26 cellular contexts compared by ENCODE assay signal in the genomic region with DNA sequence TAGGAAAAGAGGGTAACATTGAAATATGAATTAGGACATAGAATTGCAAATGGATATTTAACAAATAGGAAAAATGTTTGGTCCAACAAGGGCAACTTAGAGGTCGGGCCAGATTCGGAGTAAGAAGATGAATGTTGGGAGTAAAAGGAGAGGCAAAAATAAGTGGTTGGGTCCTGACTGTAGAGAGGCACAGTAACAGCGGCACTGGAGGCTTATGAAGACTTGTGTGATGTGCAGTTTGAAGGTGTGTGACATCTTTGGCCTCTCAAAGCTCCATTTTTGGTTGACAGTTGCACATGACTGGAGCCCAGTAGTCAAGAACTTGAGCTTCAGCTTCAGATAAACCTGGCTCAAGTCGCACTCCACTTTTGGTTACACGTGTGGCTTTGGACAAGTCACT.
"Had no signal": no experiment of that assay in that cellular context is flagged by ENCODE, and none has a peak within 500 bp of the region (broad histone marks: within the 10 kb centered on the region; RNA-seq: fewer than 3 reads in every experiment).

No MANE protein-coding gene starts in this region.

- H3K27ac ChIP-seq: stomach, suprapubic skin, testis, thoracic aorta, thyroid gland, tibial artery, tibial nerve, transverse colon, upper lobe of left lung, upper lobe of right lung, uterus, vagina had no signal

- H3K4me1 ChIP-seq: stomach, suprapubic skin, testis, thyroid gland, tibial artery, tibial nerve, transverse colon, upper lobe of left lung, upper lobe of right lung, uterus, vagina had no signal

- H3K9me3 ChIP-seq: stomach, suprapubic skin, testis, thoracic aorta, thyroid gland, tibial artery, tibial nerve, transverse colon, upper lobe of left lung, upper lobe of right lung, uterus, vagina had no signal

- H3K4me3 ChIP-seq: stomach, suprapubic skin, testis, thoracic aorta, thyroid gland, tibial artery, tibial nerve, transverse colon, upper lobe of left lung, upper lobe of right lung, uterus, vagina had no signal

- H3K36me3 ChIP-seq: stomach, suprapubic skin, thoracic aorta, thyroid gland, tibial artery, tibial nerve, transverse colon, upper lobe of left lung, upper lobe of right lung, uterus, vagina had no signal

- H3K27me3 ChIP-seq: stomach, testis, thyroid gland, tibial artery, tibial nerve, transverse colon, upper lobe of left lung, upper lobe of right lung, uterus, vagina had no signal

- ATAC-seq: stimulated activated effector memory CD8-positive, alpha-beta T cell treated with anti-CD3 and anti-CD28 coated beads, Interleukin-12 subunit alpha, Interleukin-12 subunit beta, amount 100 ng/mL, for 72 hours; stimulated activated memory B cell treated with anti-CD40 and anti-IgM and Interleukin-4, amounts not matched to agents 10 μg/mL and 1 μg/mL and 100 μg/mL, for 72 hours; stimulated activated naive B cell treated with anti-CD40 and anti-IgM and Interleukin-4, amounts not matched to agents 10 μg/mL and 1 μg/mL and 100 μg/mL, for 72 hours; stimulated activated naive CD8-positive, alpha-beta T cell treated with anti-CD3 and anti-CD28 coated beads, Interleukin-15, amount 100 ng/mL, for 72 hours; stimulated activated naive CD8-positive, alpha-beta T cell treated with anti-CD3 and anti-CD28 coated beads, Interleukin-15, Interleukin-2, amounts not matched to agents 100 U/mL and 50 U/mL, for 24 hours; upper lobe of right lung had no signal

- DNase-seq: stimulated activated CD4-positive, alpha-beta T cell treated with anti-CD3 and anti-CD28 coated beads, Interleukin-2, amount 100 ng/mL, for 48 hours; stimulated activated CD4-positive, alpha-beta T cell treated with anti-CD3 and anti-CD28 coated beads, Interleukin-4, amount 100 ng/mL, for 1 hour; stimulated activated CD4-positive, alpha-beta T cell treated with anti-CD3 and anti-CD28 coated beads, Interleukin-4, amount 100 ng/mL, for 24 hours; stimulated activated CD4-positive, alpha-beta T cell treated with anti-CD3 and anti-CD28 coated beads, Interleukin-4, amount 100 ng/mL, for 4 hours; stimulated activated CD8-positive, alpha-beta memory T cell treated with anti-CD3 and anti-CD28 coated beads, Interleukin-4, amount 100 ng/mL, for 48 hours; stimulated activated naive B cell treated with anti-CD40 and anti-IgM and Interleukin-4, amounts not matched to agents 10 μg/mL and 1 μg/mL and 100 μg/mL, for 72 hours; stimulated activated naive CD4-positive, alpha-beta T cell; stimulated activated naive CD4-positive, alpha-beta T cell treated with Interleukin-2 at 50 U/mL for 16 hours; stimulated activated naive CD8-positive, alpha-beta T cell treated with anti-CD3 and anti-CD28 coated beads, Interleukin-15, amount 100 ng/mL, for 72 hours; stimulated activated naive CD8-positive, alpha-beta T cell treated with anti-CD3 and anti-CD28 coated beads, Interleukin-15, Interleukin-2, amounts not matched to agents 100 U/mL and 50 U/mL, for 24 hours; stomach; substantia nigra; testis; thyroid gland; tibial artery; transverse colon; trophoblast cell; upper lobe of left lung; upper lobe of right lung; uterus had no signal
